Comparison of ENCODE assay signal across 8 cellular contexts in the genomic region with DNA sequence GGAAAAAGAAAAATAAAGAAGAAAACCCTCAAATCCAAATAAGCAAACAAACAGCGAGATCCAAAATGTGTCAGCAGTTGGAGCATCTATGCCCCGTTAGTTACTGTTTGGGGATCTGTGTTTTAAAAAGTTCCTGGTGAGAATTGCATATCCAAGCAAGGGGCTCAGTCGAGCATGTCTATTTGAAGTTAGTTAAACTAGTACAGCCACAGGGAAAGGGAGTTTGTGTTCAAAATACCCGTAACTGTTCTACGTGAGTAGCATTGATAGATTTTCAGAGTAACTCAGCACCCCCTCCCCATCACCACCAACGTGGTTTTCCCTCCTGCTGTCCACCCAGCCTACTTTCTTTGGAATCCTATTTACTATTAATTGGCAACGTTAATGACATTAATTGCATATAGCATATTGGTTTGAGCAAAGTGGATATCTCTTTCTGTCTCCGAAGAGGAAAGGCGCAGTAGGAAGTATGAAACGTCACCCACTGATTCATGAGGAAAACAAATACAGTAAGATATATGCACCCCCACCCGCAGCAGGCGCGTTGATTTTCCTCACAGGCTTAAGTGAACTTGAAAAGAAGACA. TPM values are rescaled to one million over a fixed set of nuclear protein-coding genes. Genes with fewer than 3 reads are reported as not detected.
A peak's percentile ranks its signal among the peaks of the same experiment; 100 is the strongest.
DNase-seq lines count a peak whose midpoint lies in the region; ATAC-seq, FAIRE-seq and TF ChIP-seq lines count a peak whose summit lies in the region.

No MANE protein-coding gene starts in this region.

- no peak for ATAC-seq in GM21737 (IDR thresholded peaks at IDR 0.05; ENCODE audit: unreplicated experiment)

- H3K9me3 Mint-ChIP-seq in progenitor cell of endocrine pancreas (ENCODE audit: low read depth): no peaks in the 10 kb centered on the region

- no peaks in the 10 kb centered on the region for H3K36me3 Mint-ChIP-seq in progenitor cell of endocrine pancreas (ENCODE audit: insufficient read depth)

- peaks cover 63% of the 10 kb centered on the region for H3K27me3 Mint-ChIP-seq in progenitor cell of endocrine pancreas

- H3K27ac Mint-ChIP-seq in progenitor cell of endocrine pancreas: peak overlapping the region; percentile 98

- DNase-seq in HFF-Myc (ENCODE audit: extremely low read depth, low read depth): no peak
- DNase-seq in SHP77 treated with DMSO at 0.1 percent for 48 hours (lab: John Stamatoyannopoulos, UW): peak; percentile 60
- peak; percentile 38 for DNase-seq in fibroblast of mammary gland (ENCODE audit: low read depth)
- DNase-seq in progenitor cell of endocrine pancreas (ENCODE audit: low spot score, unreplicated experiment): no peak
- DNase-seq in activated gamma-delta T cell (lab: John Stamatoyannopoulos, UW): no peak
- no peak for DNase-seq in D721Med (ENCODE audit: insufficient read length, low spot score)
- DNase-seq in cerebellar cortex (ENCODE audit: low spot score): no peak

- H3K4me3 ChIP-seq in HFF-Myc (replicated peaks; ENCODE audit: low read depth, low read length): peak overlapping the region; percentile 41
- H3K4me3 ChIP-seq in fibroblast of mammary gland (ENCODE audit: control insufficient read depth, low read depth, low read length): peak overlapping the region; percentile 56

- no peak for FAIRE-seq in D721Med (lab: Jason Lieb, UNC)

- H3K4me3 Mint-ChIP-seq in progenitor cell of endocrine pancreas (ENCODE audit: low read depth): peak overlapping the region; percentile 82

- H3K4me1 Mint-ChIP-seq in progenitor cell of endocrine pancreas (ENCODE audit: low read depth): peaks cover 13% of the 10 kb centered on the region

- no peak for TF ChIP-seq CTCF in HFF-Myc (IDR thresholded peaks at IDR 0.05; ENCODE audit: low read depth, low read length, missing control alignments)
- no peak for TF ChIP-seq CTCF in fibroblast of mammary gland (conservative IDR thresholded peaks at IDR 0.05; ENCODE audit: control insufficient read depth, insufficient read depth, low read depth, low read length)
- TF ChIP-seq CTCF in progenitor cell of endocrine pancreas (IDR thresholded peaks at IDR 0.05; ENCODE audit: unreplicated experiment): no peak
- no peak for TF ChIP-seq CTCF in D721Med (IDR thresholded peaks at IDR 0.05; ENCODE audit: insufficient read depth, missing control alignments)

RNA-seq across cellular contexts. Expression of gene NPAS3, which starts 1.5 kb away (rescaled TPM):
- 5.2 and 6.1 TPM in 2 replicates for total RNA-seq in progenitor cell of endocrine pancreas

Comparison
In these comparisons a context has a peak if more than half of its experiments do, and no peak if none do; other contexts are left out.
1. DNase-seq: peak in SHP77 treated with DMSO at 0.1 percent for 48 hours (single experiment) and fibroblast of mammary gland (single experiment); none in HFF-Myc (single experiment), progenitor cell of endocrine pancreas (single experiment), activated gamma-delta T cell (single experiment), D721Med (single experiment) and cerebellar cortex (single experiment).